2 cellular contexts compared by ENCODE assay signal in the genomic region with DNA sequence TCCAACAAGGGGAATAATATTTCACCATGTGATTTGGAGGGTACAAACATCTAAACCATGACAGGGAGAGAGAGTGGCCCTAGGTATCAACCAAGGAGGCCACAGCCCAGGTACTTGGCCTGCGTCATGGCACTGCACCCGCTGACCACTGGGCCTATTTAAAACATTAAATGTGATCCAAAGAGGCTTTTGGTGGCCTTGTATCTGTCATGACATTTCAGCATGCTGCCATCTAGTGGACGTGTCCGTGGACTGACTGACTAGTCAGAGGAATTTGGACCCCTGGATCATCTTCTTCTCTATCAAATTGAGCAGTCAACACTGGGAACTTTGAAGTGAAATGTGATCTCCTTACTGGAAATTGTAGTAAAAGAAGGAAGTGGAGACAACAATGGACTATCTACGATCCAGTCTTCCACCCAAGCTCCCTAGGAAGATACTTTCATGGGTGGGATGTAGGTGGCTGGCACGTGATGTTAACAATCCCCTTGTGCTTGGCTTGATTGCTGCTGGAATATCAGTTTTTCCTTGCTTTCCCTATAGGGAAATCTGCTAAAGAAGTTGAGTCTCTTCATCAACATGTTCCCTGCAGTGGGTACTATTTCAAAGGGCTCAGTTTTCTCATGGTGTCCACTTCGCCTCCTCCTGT.
TF ChIP-seq lines count a peak whose summit lies in the region.

No MANE protein-coding gene starts in this region.

TF ChIP-seq in GM12878, 131 proteins besides CTCF, POLR2A, EP300 and RAD21:
- TF ChIP-seq NRF1 (conservative IDR thresholded peaks at IDR 0.05; ENCODE audit: low read depth, low read length) (no peak), SMC3 (IDR thresholded peaks at IDR 0.05; ENCODE audit: borderline replicate concordance, low read length) (peak; percentile 23; the same call in 1 of the 2 replicates)
TF ChIP-seq in GM12878: peak in this region for 1.

TF ChIP-seq in HepG2, 621 proteins besides CTCF, POLR2A, EP300 and RAD21:
- TF ChIP-seq NONO (IDR thresholded peaks at IDR 0.05) (no peak), NONO (CRISPR knock-in tag; conservative IDR thresholded peaks at IDR 0.05) (no peak), STAG1 (CRISPR knock-in tag; IDR thresholded peaks at IDR 0.05) (peak; percentile 31; the same call in 1 of the 2 replicates), MED1 (CRISPR knock-in tag; IDR thresholded peaks at IDR 0.05) (no peak), NFYC (CRISPR knock-in tag; IDR thresholded peaks at IDR 0.05) (no peak), SMC3 (IDR thresholded peaks at IDR 0.05; ENCODE audit: low read length) (peak; percentile 46; the same call in 1 of the 2 replicates), ZNF431 (CRISPR knock-in tag; IDR thresholded peaks at IDR 0.05; ENCODE audit: borderline replicate concordance, low read depth) (no peak)
- TF ChIP-seq, protein P1, sequence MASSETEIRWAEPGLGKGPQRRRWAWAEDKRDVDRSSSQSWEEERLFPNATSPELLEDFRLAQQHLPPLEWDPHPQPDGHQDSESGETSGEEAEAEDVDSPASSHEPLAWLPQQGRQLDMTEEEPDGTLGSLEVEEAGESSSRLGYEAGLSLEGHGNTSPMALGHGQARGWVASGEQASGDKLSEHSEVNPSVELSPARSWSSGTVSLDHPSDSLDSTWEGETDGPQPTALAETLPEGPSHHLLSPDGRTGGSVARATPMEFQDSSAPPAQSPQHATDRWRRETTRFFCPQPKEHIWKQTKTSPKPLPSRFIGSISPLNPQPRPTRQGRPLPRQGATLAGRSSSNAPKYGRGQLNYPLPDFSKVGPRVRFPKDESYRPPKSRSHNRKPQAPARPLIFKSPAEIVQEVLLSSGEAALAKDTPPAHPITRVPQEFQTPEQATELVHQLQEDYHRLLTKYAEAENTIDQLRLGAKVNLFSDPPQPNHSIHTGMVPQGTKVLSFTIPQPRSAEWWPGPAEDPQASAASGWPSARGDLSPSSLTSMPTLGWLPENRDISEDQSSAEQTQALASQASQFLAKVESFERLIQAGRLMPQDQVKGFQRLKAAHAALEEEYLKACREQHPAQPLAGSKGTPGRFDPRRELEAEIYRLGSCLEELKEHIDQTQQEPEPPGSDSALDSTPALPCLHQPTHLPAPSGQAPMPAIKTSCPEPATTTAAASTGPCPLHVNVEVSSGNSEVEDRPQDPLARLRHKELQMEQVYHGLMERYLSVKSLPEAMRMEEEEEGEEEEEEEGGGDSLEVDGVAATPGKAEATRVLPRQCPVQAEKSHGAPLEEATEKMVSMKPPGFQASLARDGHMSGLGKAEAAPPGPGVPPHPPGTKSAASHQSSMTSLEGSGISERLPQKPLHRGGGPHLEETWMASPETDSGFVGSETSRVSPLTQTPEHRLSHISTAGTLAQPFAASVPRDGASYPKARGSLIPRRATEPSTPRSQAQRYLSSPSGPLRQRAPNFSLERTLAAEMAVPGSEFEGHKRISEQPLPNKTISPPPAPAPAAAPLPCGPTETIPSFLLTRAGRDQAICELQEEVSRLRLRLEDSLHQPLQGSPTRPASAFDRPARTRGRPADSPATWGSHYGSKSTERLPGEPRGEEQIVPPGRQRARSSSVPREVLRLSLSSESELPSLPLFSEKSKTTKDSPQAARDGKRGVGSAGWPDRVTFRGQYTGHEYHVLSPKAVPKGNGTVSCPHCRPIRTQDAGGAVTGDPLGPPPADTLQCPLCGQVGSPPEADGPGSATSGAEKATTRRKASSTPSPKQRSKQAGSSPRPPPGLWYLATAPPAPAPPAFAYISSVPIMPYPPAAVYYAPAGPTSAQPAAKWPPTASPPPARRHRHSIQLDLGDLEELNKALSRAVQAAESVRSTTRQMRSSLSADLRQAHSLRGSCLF (CRISPR knock-in tag; IDR thresholded peaks at IDR 0.05; ENCODE audit: borderline replicate concordance) = no peak
